ENCODE assay signal across 1 cellular context in the genomic region with DNA sequence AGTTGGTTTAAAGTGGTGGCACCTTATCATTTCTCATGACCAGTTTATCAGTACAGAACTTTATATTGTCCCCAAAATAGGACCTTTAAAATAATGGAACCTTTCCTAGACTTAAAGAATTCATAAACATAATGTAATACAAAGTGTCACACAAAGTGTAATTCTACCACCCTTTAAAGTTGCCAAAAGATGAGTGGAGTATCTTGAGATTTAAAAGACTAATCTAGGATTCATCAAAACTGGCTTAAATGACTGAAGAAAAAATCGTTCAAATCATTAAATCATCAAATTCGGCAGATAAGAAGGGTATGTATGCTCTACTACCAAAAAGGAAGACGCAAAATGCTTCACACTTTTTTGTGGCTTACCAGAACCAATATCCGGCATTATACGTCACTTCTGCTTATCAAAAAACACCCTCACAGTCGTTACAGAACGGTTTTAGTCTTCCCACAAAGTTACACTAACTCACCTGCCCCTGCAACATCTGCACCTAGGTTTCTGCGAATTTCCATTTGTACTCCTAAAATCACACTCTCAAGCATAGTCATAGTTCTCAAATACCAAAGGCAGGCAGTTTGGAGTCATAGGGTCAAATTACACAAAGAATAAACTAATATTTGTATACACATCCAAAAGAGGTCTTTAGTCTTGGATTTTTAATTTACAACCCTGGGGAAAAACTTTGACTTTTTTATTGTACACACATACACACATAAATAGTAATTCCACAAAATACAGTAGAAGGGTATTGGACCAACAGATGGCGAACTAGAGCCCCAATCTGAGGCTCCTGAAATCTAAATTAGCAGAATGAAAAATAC.
TF ChIP-seq lines count a peak whose summit lies in the region.

No MANE protein-coding gene starts in this region.

TF ChIP-seq in K562, 482 proteins besides CTCF, POLR2A, EP300 and RAD21 (continued from another document and continues in another):
- no peak for TF ChIP-seq HBP1 (CRISPR knock-in tag; IDR thresholded peaks at IDR 0.05)
- TF ChIP-seq SAP30 (IDR thresholded peaks at IDR 0.05; ENCODE audit: borderline replicate concordance, insufficient read depth, low read depth, low read length, poor library complexity, severe bottlenecking): no peak
- TF ChIP-seq KLF1 (tag; IDR thresholded peaks at IDR 0.05): no peak
- TF ChIP-seq PTTG1 (tag; IDR thresholded peaks at IDR 0.05; ENCODE audit: low read depth): no peak
- no peak for TF ChIP-seq ZBTB11 (CRISPR knock-in tag; IDR thresholded peaks at IDR 0.05)
- TF ChIP-seq, protein P1, sequence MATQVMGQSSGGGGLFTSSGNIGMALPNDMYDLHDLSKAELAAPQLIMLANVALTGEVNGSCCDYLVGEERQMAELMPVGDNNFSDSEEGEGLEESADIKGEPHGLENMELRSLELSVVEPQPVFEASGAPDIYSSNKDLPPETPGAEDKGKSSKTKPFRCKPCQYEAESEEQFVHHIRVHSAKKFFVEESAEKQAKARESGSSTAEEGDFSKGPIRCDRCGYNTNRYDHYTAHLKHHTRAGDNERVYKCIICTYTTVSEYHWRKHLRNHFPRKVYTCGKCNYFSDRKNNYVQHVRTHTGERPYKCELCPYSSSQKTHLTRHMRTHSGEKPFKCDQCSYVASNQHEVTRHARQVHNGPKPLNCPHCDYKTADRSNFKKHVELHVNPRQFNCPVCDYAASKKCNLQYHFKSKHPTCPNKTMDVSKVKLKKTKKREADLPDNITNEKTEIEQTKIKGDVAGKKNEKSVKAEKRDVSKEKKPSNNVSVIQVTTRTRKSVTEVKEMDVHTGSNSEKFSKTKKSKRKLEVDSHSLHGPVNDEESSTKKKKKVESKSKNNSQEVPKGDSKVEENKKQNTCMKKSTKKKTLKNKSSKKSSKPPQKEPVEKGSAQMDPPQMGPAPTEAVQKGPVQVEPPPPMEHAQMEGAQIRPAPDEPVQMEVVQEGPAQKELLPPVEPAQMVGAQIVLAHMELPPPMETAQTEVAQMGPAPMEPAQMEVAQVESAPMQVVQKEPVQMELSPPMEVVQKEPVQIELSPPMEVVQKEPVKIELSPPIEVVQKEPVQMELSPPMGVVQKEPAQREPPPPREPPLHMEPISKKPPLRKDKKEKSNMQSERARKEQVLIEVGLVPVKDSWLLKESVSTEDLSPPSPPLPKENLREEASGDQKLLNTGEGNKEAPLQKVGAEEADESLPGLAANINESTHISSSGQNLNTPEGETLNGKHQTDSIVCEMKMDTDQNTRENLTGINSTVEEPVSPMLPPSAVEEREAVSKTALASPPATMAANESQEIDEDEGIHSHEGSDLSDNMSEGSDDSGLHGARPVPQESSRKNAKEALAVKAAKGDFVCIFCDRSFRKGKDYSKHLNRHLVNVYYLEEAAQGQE (CRISPR knock-in tag; IDR thresholded peaks at IDR 0.05; ENCODE audit: low read depth): no peak
- no peak for TF ChIP-seq RERE (CRISPR knock-in tag; IDR thresholded peaks at IDR 0.05; ENCODE audit: borderline replicate concordance)
- TF ChIP-seq TAF7 (tag; IDR thresholded peaks at IDR 0.05): no peak
- peak in 1 of 2 experiments; percentile 68 for TF ChIP-seq NCOA2 (IDR thresholded peaks at IDR 0.05; ENCODE audit: partially characterized antibody in 2 of 2)
- TF ChIP-seq ZNF584 (CRISPR knock-in tag; IDR thresholded peaks at IDR 0.05; ENCODE audit: low read depth): no peak
- TF ChIP-seq, protein P2, sequence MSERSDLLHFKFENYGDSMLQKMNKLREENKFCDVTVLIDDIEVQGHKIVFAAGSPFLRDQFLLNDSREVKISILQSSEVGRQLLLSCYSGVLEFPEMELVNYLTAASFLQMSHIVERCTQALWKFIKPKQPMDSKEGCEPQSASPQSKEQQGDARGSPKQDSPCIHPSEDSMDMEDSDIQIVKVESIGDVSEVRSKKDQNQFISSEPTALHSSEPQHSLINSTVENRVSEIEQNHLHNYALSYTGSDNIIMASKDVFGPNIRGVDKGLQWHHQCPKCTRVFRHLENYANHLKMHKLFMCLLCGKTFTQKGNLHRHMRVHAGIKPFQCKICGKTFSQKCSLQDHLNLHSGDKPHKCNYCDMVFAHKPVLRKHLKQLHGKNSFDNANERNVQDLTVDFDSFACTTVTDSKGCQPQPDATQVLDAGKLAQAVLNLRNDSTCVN (CRISPR knock-in tag; IDR thresholded peaks at IDR 0.05): no peak
- TF ChIP-seq GATA2 (CRISPR knock-in tag; IDR thresholded peaks at IDR 0.05): no peak
- peak; percentile 64; the same call in 1 of the 2 replicates for TF ChIP-seq ARID2 (IDR thresholded peaks at IDR 0.05)
- no peak for TF ChIP-seq CAMTA2 (CRISPR knock-in tag; conservative IDR thresholded peaks at IDR 0.05)
- TF ChIP-seq KLF6 (CRISPR knock-in tag; IDR thresholded peaks at IDR 0.05; ENCODE audit: borderline replicate concordance): no peak
- TF ChIP-seq ZNF174 (CRISPR knock-in tag; IDR thresholded peaks at IDR 0.05): no peak
- TF ChIP-seq, protein P3, sequence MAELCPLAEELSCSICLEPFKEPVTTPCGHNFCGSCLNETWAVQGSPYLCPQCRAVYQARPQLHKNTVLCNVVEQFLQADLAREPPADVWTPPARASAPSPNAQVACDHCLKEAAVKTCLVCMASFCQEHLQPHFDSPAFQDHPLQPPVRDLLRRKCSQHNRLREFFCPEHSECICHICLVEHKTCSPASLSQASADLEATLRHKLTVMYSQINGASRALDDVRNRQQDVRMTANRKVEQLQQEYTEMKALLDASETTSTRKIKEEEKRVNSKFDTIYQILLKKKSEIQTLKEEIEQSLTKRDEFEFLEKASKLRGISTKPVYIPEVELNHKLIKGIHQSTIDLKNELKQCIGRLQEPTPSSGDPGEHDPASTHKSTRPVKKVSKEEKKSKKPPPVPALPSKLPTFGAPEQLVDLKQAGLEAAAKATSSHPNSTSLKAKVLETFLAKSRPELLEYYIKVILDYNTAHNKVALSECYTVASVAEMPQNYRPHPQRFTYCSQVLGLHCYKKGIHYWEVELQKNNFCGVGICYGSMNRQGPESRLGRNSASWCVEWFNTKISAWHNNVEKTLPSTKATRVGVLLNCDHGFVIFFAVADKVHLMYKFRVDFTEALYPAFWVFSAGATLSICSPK (IDR thresholded peaks at IDR 0.05; ENCODE audit: borderline replicate concordance): 0 out of 2 replicates have a peak, but pooled peaks have one; percentile 42
- TF ChIP-seq JUN (IDR thresholded peaks at IDR 0.05; ENCODE audit: borderline replicate concordance, low read depth, low read length): no peak
- no peak for TF ChIP-seq JUN (CRISPR knock-in tag; IDR thresholded peaks at IDR 0.05; ENCODE audit: borderline replicate concordance)
- peak; percentile 45 for TF ChIP-seq TAL1 (IDR thresholded peaks at IDR 0.05)
- TF ChIP-seq ZNF280B (CRISPR knock-in tag; IDR thresholded peaks at IDR 0.05): no peak
- no peak for TF ChIP-seq NCOA6 (IDR thresholded peaks at IDR 0.05)
- TF ChIP-seq ZNF583 (CRISPR knock-in tag; IDR thresholded peaks at IDR 0.05): no peak
- TF ChIP-seq NFE2L1 (tag; IDR thresholded peaks at IDR 0.05; ENCODE audit: borderline replicate concordance, low read depth): no peak
- no peak for TF ChIP-seq ETS2 (tag; IDR thresholded peaks at IDR 0.05; ENCODE audit: borderline replicate concordance, poor library complexity, severe bottlenecking)
- no peak; the same call in 1 of the 2 replicates for TF ChIP-seq CTBP1 (IDR thresholded peaks at IDR 0.05; ENCODE audit: borderline replicate concordance)
